ENCODE assay signal across 10 cellular contexts in genomic region chr3:114900908-114901307, GRCh38.
DNase-seq lines count a peak whose midpoint lies in the region; ATAC-seq and TF ChIP-seq lines count a peak whose summit lies in the region.
"Had no signal": no experiment of that assay in that cellular context is flagged by ENCODE, and none has a peak within 500 bp of the region (broad histone marks: within the 10 kb centered on the region; RNA-seq: fewer than 3 reads in every experiment).

No MANE protein-coding gene starts in this region.

- peak overlapping the region; percentile 23 for H3K4me3 Mint-ChIP-seq in type B pancreatic cell
- H3K4me3 Mint-ChIP-seq: neural crest cell; T-helper 2 cell treated with Interferon-gamma antibody and Interleukin-4, amounts not matched to agents 5 μg/mL and 100 μg/mL, for 36 hours had no signal

- DNase-seq in NCI-H2196 (lab: John Stamatoyannopoulos, UW; ENCODE audit: unreplicated experiment) (peak; percentile 52), NCI-H2196 treated with DMSO at 0.1 percent for 48 hours (lab: John Stamatoyannopoulos, UW; ENCODE audit: unreplicated experiment) (no peak), type B pancreatic cell (ENCODE audit: extremely low spot score, unreplicated experiment) (no peak), NCI-H1092 treated with DMSO at 0.1 percent for 48 hours (lab: John Stamatoyannopoulos, UW) (no peak), putamen (ENCODE audit: low spot score) (no peak)

- H3K27ac ChIP-seq in duodenal mucosa (ENCODE audit: low read depth, low read length) (no peak overlapping the region), muscle layer of colon (ENCODE audit: low read depth, low read length) (peak overlapping the region; percentile 13)

- no peaks in the 10 kb centered on the region for H3K36me3 ChIP-seq in duodenal mucosa (ENCODE audit: control insufficient read depth in 1 of 2, insufficient read depth in 2 of 2, low read length in 2 of 2)
- no peaks in the 10 kb centered on the region for H3K36me3 ChIP-seq in muscle layer of colon (ENCODE audit: insufficient read depth, low read length)

- H3K36me3 Mint-ChIP-seq in type B pancreatic cell: no peaks in the 10 kb centered on the region

- TF ChIP-seq CTCF in type B pancreatic cell (conservative IDR thresholded peaks at IDR 0.05): no peak

- H3K4me1 ChIP-seq in duodenal mucosa (ENCODE audit: control insufficient read depth in 1 of 2, insufficient read depth in 2 of 2, low read length in 2 of 2) (peaks cover 18 to 35% of the 10 kb centered on the region in 2 donors), muscle layer of colon (ENCODE audit: insufficient read depth, low read length) (peaks cover 27% of the 10 kb centered on the region)

- H3K9me3 ChIP-seq in duodenal mucosa (ENCODE audit: control insufficient read depth in 1 of 2, low read length in 2 of 2): no peaks in the 10 kb centered on the region
- H3K9me3 ChIP-seq in muscle layer of colon (ENCODE audit: low read length): no peaks in the 10 kb centered on the region

- H3K4me1 Mint-ChIP-seq in type B pancreatic cell (ENCODE audit: unreplicated experiment): peaks cover 17% of the 10 kb centered on the region

- no peaks in the 10 kb centered on the region for H3K9me3 Mint-ChIP-seq in type B pancreatic cell
- H3K9me3 Mint-ChIP-seq: neural crest cell; T-helper 2 cell treated with Interferon-gamma antibody and Interleukin-4, amounts not matched to agents 5 μg/mL and 100 μg/mL, for 36 hours had no signal

- TF ChIP-seq POLR2A in GM18505 (IDR thresholded peaks at IDR 0.05; ENCODE audit: borderline replicate concordance, extremely low read depth, insufficient read depth, insufficient read length): no peak

- no peaks in the 10 kb centered on the region for H3K27me3 ChIP-seq in duodenal mucosa (ENCODE audit: control insufficient read depth in 1 of 2, insufficient read depth in 2 of 2, low read length in 2 of 2)
- H3K27me3 ChIP-seq in muscle layer of colon (ENCODE audit: control insufficient read depth in 1 of 2, insufficient read depth in 2 of 2, low read length in 2 of 2): no peaks in the 10 kb centered on the region

- ATAC-seq in GM18505 (IDR thresholded peaks at IDR 0.05; ENCODE audit: unreplicated experiment): no peak

- no peak overlapping the region for H3K9ac ChIP-seq in duodenal mucosa (ENCODE audit: low read depth in 1 of 2, low read length in 2 of 2)
- H3K9ac ChIP-seq in muscle layer of colon (ENCODE audit: low read length): peak overlapping the region; percentile 43

- H3K4me3 ChIP-seq in duodenal mucosa (ENCODE audit: low read depth in 1 of 2, low read length in 2 of 2) (peak overlapping the region; percentile 24 to 57), muscle layer of colon (ENCODE audit: low read depth in 1 of 2, low read length in 2 of 2) (peak overlapping the region in 1 of 2 donors; percentile 52)

- no peaks in the 10 kb centered on the region for H3K27me3 Mint-ChIP-seq in type B pancreatic cell

- peak overlapping the region; percentile 25 for H3K27ac Mint-ChIP-seq in type B pancreatic cell
- H3K27ac Mint-ChIP-seq: T-helper 2 cell treated with Interferon-gamma antibody and Interleukin-4, amounts not matched to agents 5 μg/mL and 100 μg/mL, for 36 hours had no signal
